In genomic region chr20:60903325-60903958, GRCh38 we compare ENCODE assay signal across 29 cellular contexts.
"Had no signal": no experiment of that assay in that cellular context is flagged by ENCODE, and none has a peak within 500 bp of the region (broad histone marks: within the 10 kb centered on the region; RNA-seq: fewer than 3 reads in every experiment).

No MANE protein-coding gene starts in this region.

- H3K4me1 ChIP-seq: ascending aorta, SJSA1 had no signal

- H3K9me3 ChIP-seq: ascending aorta, SK-N-SH had no signal

- H3K9ac ChIP-seq: SK-N-SH had no signal

- H3K27me3 ChIP-seq: ascending aorta, cardiac muscle cell, SJSA1 had no signal

- DNase-seq: activated CD4-positive, alpha-beta T cell treated with anti-CD3 and anti-CD28 coated beads, Interleukin-2, amount 10 ng/mL, durations not matched to agents 24 days and 14 days; activated CD4-positive, alpha-beta T cell treated with anti-CD3 and anti-CD28 coated beads, Interleukin-2, amount 50 U/mL, for 4 hours; activated CD8-positive, alpha-beta T cell treated with anti-CD3 and anti-CD28 coated beads for 36 hours; activated effector memory CD4-positive, alpha-beta T cell treated with anti-CD3 and anti-CD28 coated beads, Interleukin-2, amount 50 U/mL, for 16 hours; activated naive CD4-positive, alpha-beta T cell; activated naive CD4-positive, alpha-beta T cell treated with anti-CD3 and anti-CD28 coated beads, Interleukin-2, amount 50 U/mL, for 16 hours; activated naive CD8-positive, alpha-beta T cell treated with anti-CD3 and anti-CD28 coated beads for 36 hours; activated T-cell treated with anti-CD3 and anti-CD28 coated beads, Interleukin-2, amount 50 U/mL, for 1 hour; activated T-cell treated with anti-CD3 and anti-CD28 coated beads, Interleukin-2, amount 50 U/mL, for 72 hours; amniotic stem cell; cerebellar nuclear complex; Karpas-422; KBM-7; MV-4-11; NCI-H1092 treated with DMSO at 0.1 percent for 48 hours; NCI-H1436; NCI-H1694 treated with DMSO at 0.1 percent for 48 hours; NCI-H2081; NCI-H2171 treated with DMSO at 0.1 percent for 48 hours; NCI-H345; NCI-H526; NCI-H748 treated with DMSO at 0.1 percent for 48 hours; SHP77 treated with DMSO at 0.1 percent for 48 hours; SK-N-SH had no signal

- H3K36me3 ChIP-seq: ascending aorta, cardiac muscle cell, SJSA1 had no signal

- ATAC-seq: activated CD8-positive, alpha-beta T cell treated with anti-CD3 and anti-CD28 coated beads for 36 hours; activated T-cell treated with anti-CD3 and anti-CD28 coated beads, Interleukin-2, amount 50 U/mL, for 72 hours; activated T-helper 17 cell treated with anti-CD3 and anti-CD28 coated beads, Interleukin-2, amount 50 U/mL, for 72 hours; Panc1 had no signal

- H3K27ac ChIP-seq: ascending aorta, cardiac muscle cell, SJSA1 had no signal

- H3K4me2 ChIP-seq: SK-N-SH had no signal

- H3K9me2 ChIP-seq: SK-N-SH had no signal

- H3K4me3 ChIP-seq: ascending aorta, cardiac muscle cell, SJSA1 had no signal
